24 cellular contexts compared by ENCODE assay signal in the genomic region with DNA sequence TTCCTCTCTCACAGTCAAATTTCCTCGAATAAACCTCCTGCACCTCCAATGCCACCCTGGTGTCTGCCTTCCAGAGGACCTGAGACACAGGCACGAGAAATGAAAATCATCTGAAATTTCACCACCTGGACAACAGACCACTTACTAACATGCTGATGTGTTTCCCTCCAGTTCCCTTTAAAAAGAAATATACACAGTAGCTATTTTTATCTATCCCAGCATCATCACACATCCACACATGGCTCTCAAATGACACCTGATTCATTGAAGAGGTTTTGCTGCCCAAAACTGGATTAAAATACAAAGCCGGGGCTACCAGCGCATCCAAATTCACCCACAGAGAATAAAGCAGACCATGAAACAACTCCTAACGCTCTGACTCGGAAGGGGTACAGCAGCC.
"Had no signal": no experiment of that assay in that cellular context is flagged by ENCODE, and none has a peak within 500 bp of the region (broad histone marks: within the 10 kb centered on the region; RNA-seq: fewer than 3 reads in every experiment).

No MANE protein-coding gene starts in this region.

- H3K36me3 ChIP-seq: breast epithelium had no signal

- H3K9me3 Mint-ChIP-seq: central memory CD8-positive, alpha-beta T cell; dendritic cell treated with granulocyte-macrophage colony-stimulating factor and Interleukin-4, amounts not matched to agents 40 ng/mL and 50 ng/mL, for 4 days; T-cell; T-helper 2 cell treated with Interferon-gamma antibody and Interleukin-4, amounts not matched to agents 5 μg/mL and 100 μg/mL, for 36 hours had no signal

- H3K9me3 ChIP-seq: breast epithelium, esophagus muscularis mucosa, left lung, stomach, thyroid gland, upper lobe of left lung, vagina had no signal

- H3K4me3 Mint-ChIP-seq: activated CD4-positive, alpha-beta T cell treated with anti-CD3 and anti-CD28 coated beads for 36 hours; central memory CD8-positive, alpha-beta T cell; dendritic cell treated with granulocyte-macrophage colony-stimulating factor and Interleukin-4, amounts not matched to agents 40 ng/mL and 50 ng/mL, for 4 days; T-cell; T-helper 2 cell treated with Interferon-gamma antibody and Interleukin-4, amounts not matched to agents 5 μg/mL and 100 μg/mL, for 36 hours had no signal

- H3K4me1 Mint-ChIP-seq: activated CD4-positive, alpha-beta T cell treated with anti-CD3 and anti-CD28 coated beads for 36 hours had no signal

- ATAC-seq: activated CD4-positive, alpha-beta T cell treated with anti-CD3 and anti-CD28 coated beads for 36 hours had no signal

- H2AFZ ChIP-seq: parathyroid adenoma had no signal

- H3K27me3 ChIP-seq: breast epithelium, esophagus muscularis mucosa, foreskin keratinocyte, left lung, stomach, thyroid gland, upper lobe of left lung, vagina had no signal

- H3K27ac ChIP-seq: breast epithelium, esophagus muscularis mucosa, foreskin keratinocyte, left lung, parathyroid adenoma, skin epidermis, stomach, thyroid gland, upper lobe of left lung, vagina had no signal

- H3K4me1 ChIP-seq: breast epithelium, foreskin keratinocyte, left lung, parathyroid adenoma had no signal

- H3K27me3 Mint-ChIP-seq: activated CD4-positive, alpha-beta T cell treated with anti-CD3 and anti-CD28 coated beads for 36 hours; central memory CD8-positive, alpha-beta T cell; dendritic cell treated with granulocyte-macrophage colony-stimulating factor and Interleukin-4, amounts not matched to agents 40 ng/mL and 50 ng/mL, for 4 days; T-cell had no signal

- H3K27ac Mint-ChIP-seq: activated CD4-positive, alpha-beta T cell treated with anti-CD3 and anti-CD28 coated beads for 36 hours; dendritic cell treated with granulocyte-macrophage colony-stimulating factor and Interleukin-4, amounts not matched to agents 40 ng/mL and 50 ng/mL, for 4 days; T-cell; T-helper 2 cell treated with Interferon-gamma antibody and Interleukin-4, amounts not matched to agents 5 μg/mL and 100 μg/mL, for 36 hours had no signal

- H3K4me3 ChIP-seq: breast epithelium, esophagus muscularis mucosa, left lung, lung, skin epidermis, stomach, thyroid gland, upper lobe of left lung, vagina had no signal

- H3K9ac ChIP-seq: parathyroid adenoma had no signal

- DNase-seq: activated CD4-positive, alpha-beta T cell treated with anti-CD3 and anti-CD28 coated beads for 36 hours; activated CD4-positive, alpha-beta T cell treated with anti-CD3 and anti-CD28 coated beads, Interleukin-2, amount 50 U/mL, for 4 hours; activated CD4-positive, CD25-positive, alpha-beta regulatory T cell; activated naive CD4-positive, alpha-beta T cell treated with anti-CD3 and anti-CD28 coated beads, Interleukin-2, amount 50 U/mL, for 16 hours; activated T-cell treated with anti-CD3 and anti-CD28 coated beads for 4 hours; foreskin keratinocyte; left lung; occipital lobe; right cardiac atrium; stimulated activated CD4-positive, alpha-beta T cell treated with anti-CD3 and anti-CD28 coated beads, Interleukin-12 subunit alpha, Interleukin-12 subunit beta, amount 100 ng/mL, for 4 hours; stimulated activated CD4-positive, alpha-beta T cell treated with anti-CD3 and anti-CD28 coated beads, Interleukin-4, amount 100 ng/mL, for 1 hour; stomach; T-cell; thyroid gland had no signal
